ENCODE assay signal across 8 cellular contexts in the genomic region with DNA sequence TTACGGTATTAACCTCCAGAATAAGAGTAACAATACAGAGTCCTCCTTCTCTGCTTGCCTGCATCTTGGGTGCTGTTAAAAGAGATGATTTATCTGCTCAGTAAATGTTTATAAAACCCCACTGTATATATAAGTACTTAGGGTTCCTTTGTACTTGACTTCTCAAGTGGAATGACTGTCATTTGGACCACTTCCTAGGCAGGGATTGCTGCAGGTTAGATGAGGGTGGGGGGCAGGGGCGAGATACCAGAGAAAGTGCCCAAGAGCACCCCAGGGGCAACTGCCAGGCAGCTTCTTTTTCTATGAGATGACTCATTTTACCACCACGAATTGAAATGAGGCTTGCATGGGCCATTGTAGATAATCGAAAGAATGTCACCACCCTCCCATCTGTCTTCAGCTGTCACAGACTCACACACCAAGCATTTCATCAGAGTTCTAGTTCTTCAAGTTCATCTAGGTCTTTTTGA.
A peak's percentile ranks its signal among the peaks of the same experiment; 100 is the strongest.
DNase-seq lines count a peak whose midpoint lies in the region; ATAC-seq and TF ChIP-seq lines count a peak whose summit lies in the region.

No MANE protein-coding gene starts in this region.

- no peak for TF ChIP-seq CTCF in AG04449 (IDR thresholded peaks at IDR 0.05; ENCODE audit: insufficient read depth, low read length, missing control alignments)

- DNase-seq in AG04449 (ENCODE audit: low read depth, low spot score) (peak; percentile 53), NOMO-1 (lab: John Stamatoyannopoulos, UW; ENCODE audit: unreplicated experiment in 2 of 2) (peak; percentile 42 to 67), foreskin melanocyte (peak; percentile 88), NCI-H1105 (lab: John Stamatoyannopoulos, UW) (no peak)
- DNase-seq in activated naive CD4-positive, alpha-beta T cell treated with anti-CD3 and anti-CD28 coated beads for 36 hours = no peak

- ATAC-seq in GM18511 (IDR thresholded peaks at IDR 0.05; ENCODE audit: unreplicated experiment) = peak; percentile 81
- ATAC-seq in HG03097 (IDR thresholded peaks at IDR 0.05; ENCODE audit: low FRiP score, unreplicated experiment) = no peak
- ATAC-seq in HG03571 (IDR thresholded peaks at IDR 0.05; ENCODE audit: unreplicated experiment) = no peak

- no peak overlapping the region for H3K4me3 ChIP-seq in AG04449 (ENCODE audit: low read depth, low read length)

- CTCF ChIA-PET in AG04449 (lab: Yijun Ruan, JAX) = interaction anchor here (2.2 kb wide), 2 partner anchors 12 to 13 kb away, joined by 6 to 10 read pairs; no protein-coding TSS in a partner anchor
- CTCF ChIA-PET in activated naive CD4-positive, alpha-beta T cell treated with anti-CD3 and anti-CD28 coated beads for 36 hours (lab: Charles Lee) = interaction anchor here (0.6 kb wide), 1 partner anchor 374 kb away, joined by 3 read pairs; no protein-coding TSS in a partner anchor

- H3K27me3 Mint-ChIP-seq in activated naive CD4-positive, alpha-beta T cell treated with anti-CD3 and anti-CD28 coated beads for 36 hours (ENCODE audit: low read depth) = no peaks in the 10 kb centered on the region

- intact Hi-C loops in activated naive CD4-positive, alpha-beta T cell treated with anti-CD3 and anti-CD28 coated beads for 36 hours (cut with micrococcal nuclease) = no loop called here

- H3K4me3 Mint-ChIP-seq in activated naive CD4-positive, alpha-beta T cell treated with anti-CD3 and anti-CD28 coated beads for 36 hours = no peak overlapping the region

- no peaks in the 10 kb centered on the region for H3K4me1 Mint-ChIP-seq in activated naive CD4-positive, alpha-beta T cell treated with anti-CD3 and anti-CD28 coated beads for 36 hours (ENCODE audit: low read depth)

- H3K27ac Mint-ChIP-seq in activated naive CD4-positive, alpha-beta T cell treated with anti-CD3 and anti-CD28 coated beads for 36 hours = no peak overlapping the region

- POLR2A ChIA-PET in AG04449 (lab: Yijun Ruan, JAX) = interaction anchor here (0.8 kb wide), 1 partner anchor 14 kb away, joined by 3 read pairs; no protein-coding TSS in a partner anchor

- H3K9me3 Mint-ChIP-seq in activated naive CD4-positive, alpha-beta T cell treated with anti-CD3 and anti-CD28 coated beads for 36 hours = peaks cover 4% of the 10 kb centered on the region

- H3K36me3 Mint-ChIP-seq in activated naive CD4-positive, alpha-beta T cell treated with anti-CD3 and anti-CD28 coated beads for 36 hours (ENCODE audit: low read depth) = no peaks in the 10 kb centered on the region

Comparison
In these comparisons a context has a peak if more than half of its experiments do, and no peak if none do; other contexts are left out.
1. DNase-seq: peak in AG04449 (single experiment), NOMO-1 (2 of 2) and foreskin melanocyte (single experiment); none in activated naive CD4-positive, alpha-beta T cell treated with anti-CD3 and anti-CD28 coated beads for 36 hours (single experiment) and NCI-H1105 (single experiment).